ENCODE assay signal across 9 cellular contexts in the genomic region with DNA sequence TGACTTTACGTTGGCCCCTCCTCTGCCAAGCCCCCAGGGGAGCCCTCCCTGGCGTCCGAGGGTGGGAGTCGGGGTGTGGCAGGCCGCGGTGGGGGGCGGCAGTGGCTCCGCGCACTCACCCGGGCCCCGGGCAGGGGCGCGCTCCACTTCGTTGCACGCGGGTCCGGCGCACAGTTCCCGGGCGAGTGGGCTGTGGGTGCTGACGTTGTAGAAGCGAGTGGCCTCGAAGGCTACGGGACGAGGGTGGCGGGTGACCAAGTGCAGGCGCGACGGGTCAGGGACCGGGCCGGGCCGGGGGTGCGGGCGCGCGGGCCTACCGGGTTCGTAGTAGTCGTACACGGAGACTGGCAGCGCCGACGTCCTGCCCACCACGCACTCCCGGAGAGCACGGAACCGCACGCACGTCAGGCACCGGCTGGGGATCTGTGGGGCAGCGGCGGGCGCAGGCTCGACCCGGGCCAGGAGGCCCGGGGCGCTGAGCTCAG. TPM values are rescaled to one million over a fixed set of nuclear protein-coding genes. Genes with fewer than 3 reads are reported as not detected.
A peak's percentile ranks its signal among the peaks of the same experiment; 100 is the strongest.
DNase-seq lines count a peak whose midpoint lies in the region; ATAC-seq and TF ChIP-seq lines count a peak whose summit lies in the region.
"Had no signal": no experiment of that assay in that cellular context is flagged by ENCODE, and none has a peak within 500 bp of the region (broad histone marks: within the 10 kb centered on the region; RNA-seq: fewer than 3 reads in every experiment).

No MANE protein-coding gene starts in this region.

- no peak overlapping the region for H3K27ac ChIP-seq in HUES64 (ENCODE audit: low read depth, low read length)
- H3K27ac ChIP-seq in coronary artery = peak overlapping the region; percentile 51 to 82
- H3K27ac ChIP-seq: VCaP had no signal

- H3K36me3 ChIP-seq in HUES64 (ENCODE audit: insufficient read depth, low read length) = no peaks in the 10 kb centered on the region

- peak; percentile 19 for ATAC-seq in GM21381 (IDR thresholded peaks at IDR 0.05; ENCODE audit: unreplicated experiment)

- WGBS in HUES64 = 2% methylated on average over 57 of the region's 57 CpGs

- no peak overlapping the region for H3K27ac Mint-ChIP-seq in mesothelial cell of epicardium

- H3K9me3 ChIP-seq in HUES64 (ENCODE audit: insufficient read depth, low read depth, low read length) = no peaks in the 10 kb centered on the region

- H3K27me3 Mint-ChIP-seq in mesothelial cell of epicardium (ENCODE audit: low read depth) = peaks cover 45% of the 10 kb centered on the region

- H3K27me3 ChIP-seq in HUES64 (ENCODE audit: insufficient read depth, low read length) = peaks cover 24% of the 10 kb centered on the region

- no peak for TF ChIP-seq CTCF in coronary artery (IDR thresholded peaks at IDR 0.05)
- no peak for TF ChIP-seq CTCF in mesothelial cell of epicardium (IDR thresholded peaks at IDR 0.05; ENCODE audit: unreplicated experiment)

- H3K4me1 Mint-ChIP-seq in mesothelial cell of epicardium = no peaks in the 10 kb centered on the region

- H3K4me3 ChIP-seq in HUES64 (ENCODE audit: low read length) (peak overlapping the region; percentile 71), coronary artery (peak overlapping the region; percentile 76)

- no peak overlapping the region for H3K9ac ChIP-seq in HUES64 (ENCODE audit: low read depth, low read length)

- H3K4me3 Mint-ChIP-seq in mesothelial cell of epicardium = peak overlapping the region; percentile 64

- no peak for DNase-seq in coronary artery (ENCODE audit: low spot score)
- DNase-seq in mesothelial cell of epicardium (ENCODE audit: low spot score in 2 of 2, unreplicated experiment in 2 of 2) = no peak
- no peak for DNase-seq in foreskin melanocyte
- DNase-seq in cerebellar nuclear complex (lab: John Stamatoyannopoulos, UW) = no peak
- DNase-seq in stimulated activated CD4-positive, alpha-beta T cell treated with anti-CD3 and anti-CD28 coated beads, Interleukin-2, amount 100 ng/mL, for 48 hours = no peak
- no peak for DNase-seq in stimulated activated CD4-positive, alpha-beta T cell treated with anti-CD3 and anti-CD28 coated beads, Interleukin-12 subunit alpha, Interleukin-12 subunit beta, amount 100 ng/mL, for 4 hours

- H3K9me3 Mint-ChIP-seq in mesothelial cell of epicardium = no peaks in the 10 kb centered on the region

- no peaks in the 10 kb centered on the region for H3K4me1 ChIP-seq in HUES64 (ENCODE audit: insufficient read depth, low read length)

- H3K36me3 Mint-ChIP-seq in mesothelial cell of epicardium = no peaks in the 10 kb centered on the region

RNA-seq across cellular contexts. Expression of a gene that starts 8.8 kb away (rescaled TPM):
- polyA plus RNA-seq in HUES64 (2013, experiment 1 of 2) = not detected
- not detected for polyA plus RNA-seq in HUES64 (2013, experiment 2 of 2)
- not detected in 3 replicates for total RNA-seq in mesothelial cell of epicardium
